In genomic region chr15:35545316-35545824, GRCh38 we compare ENCODE assay signal across 1 cellular context.
TF ChIP-seq lines count a peak whose summit lies in the region.

No MANE protein-coding gene starts in this region.

TF ChIP-seq in K562, 482 proteins besides CTCF, POLR2A, EP300 and RAD21 (continued from another document and continues in another):
- TF ChIP-seq SMARCC2 (IDR thresholded peaks at IDR 0.05; ENCODE audit: low read depth) (0 out of 2 replicates have a peak, but pooled peaks have one; percentile 47), SMARCE1 (IDR thresholded peaks at IDR 0.05) (peak; percentile 50; the same call in 1 of the 2 replicates), ZNF76 (CRISPR knock-in tag; IDR thresholded peaks at IDR 0.05; ENCODE audit: borderline replicate concordance) (no peak), ASH1L (IDR thresholded peaks at IDR 0.05; ENCODE audit: borderline replicate concordance, low read depth, partially characterized antibody) (no peak), PRDM10 (IDR thresholded peaks at IDR 0.05; ENCODE audit: partially characterized antibody) (peak; percentile 84), ARNT (IDR thresholded peaks at IDR 0.05) (0 out of 4 replicates have a peak, but pooled peaks of 1 of the 2 experiments have one; percentile 27), ARID1B (IDR thresholded peaks at IDR 0.05) (0 out of 2 replicates have a peak, but pooled peaks have one; percentile 26), E2F1 (CRISPR knock-in tag; IDR thresholded peaks at IDR 0.05) (0 out of 2 replicates have a peak, but pooled peaks have one; percentile 24), MYC (IDR thresholded peaks at IDR 0.05; ENCODE audit: low read depth, low read length) (no peak), MYC (CRISPR knock-in tag; IDR thresholded peaks at IDR 0.05; ENCODE audit: borderline replicate concordance, low read depth) (peak; percentile 57; the same call in 1 of the 2 replicates), HINFP (tag; conservative IDR thresholded peaks at IDR 0.05; ENCODE audit: low read depth) (0 out of 2 replicates have a peak, but pooled peaks have one; percentile 56), ZNF668 (CRISPR knock-in tag; IDR thresholded peaks at IDR 0.05) (no peak), ZFP36 (IDR thresholded peaks at IDR 0.05; ENCODE audit: low read depth, low read length, partially characterized antibody) (no peak), KDM5B (IDR thresholded peaks at IDR 0.05; ENCODE audit: insufficient replicate concordance, low read depth, low read length) (peak; percentile 30), ZNF830 (CRISPR knock-in tag; IDR thresholded peaks at IDR 0.05) (0 out of 2 replicates have a peak, but pooled peaks have one; percentile 3), TAF7 (tag; IDR thresholded peaks at IDR 0.05) (no peak), HNRNPH1 (optimal IDR thresholded peaks at IDR 0.05; ENCODE audit: low read depth, low read length) (no peak), ZNF57 (CRISPR knock-in tag; IDR thresholded peaks at IDR 0.05) (no peak), CC2D1A (IDR thresholded peaks at IDR 0.05) (peak; percentile 24; the same call in 1 of the 2 replicates), ZNF561 (CRISPR knock-in tag; conservative IDR thresholded peaks at IDR 0.05) (no peak), POLR2H (tag; IDR thresholded peaks at IDR 0.05; ENCODE audit: low read depth) (peak; percentile 79; the same call in 1 of the 2 replicates), GABPB1 (CRISPR knock-in tag; IDR thresholded peaks at IDR 0.05) (0 out of 2 replicates have a peak, but pooled peaks have one; percentile 4), CHD1 (IDR thresholded peaks at IDR 0.05; ENCODE audit: low read length) (no peak), BRCA1 (IDR thresholded peaks at IDR 0.05) (no peak), BRCA1 (CRISPR knock-in tag; IDR thresholded peaks at IDR 0.05) (no peak), THRAP3 (IDR thresholded peaks at IDR 0.05; ENCODE audit: borderline replicate concordance) (no peak), MAFF (IDR thresholded peaks at IDR 0.05; ENCODE audit: low read length) (no peak), JUND (IDR thresholded peaks at IDR 0.05; ENCODE audit: borderline replicate concordance, low read depth, low read length) (no peak), JUND (tag; IDR thresholded peaks at IDR 0.05; ENCODE audit: borderline replicate concordance, low read depth, low read length) (peak; percentile 45; the same call in 1 of the 3 replicates), SMAD1 (IDR thresholded peaks at IDR 0.05; ENCODE audit: low read depth, low read length, partially characterized antibody) (peak; percentile 56), LEF1 (IDR thresholded peaks at IDR 0.05) (0 out of 2 replicates have a peak, but pooled peaks have one; percentile 33), KDM4B (IDR thresholded peaks at IDR 0.05; ENCODE audit: borderline replicate concordance in 2 of 2, low read depth in 1 of 2) (no peak), NR2C1 (IDR thresholded peaks at IDR 0.05) (no peak), NR2C1 (tag; IDR thresholded peaks at IDR 0.05) (0 out of 2 replicates have a peak, but pooled peaks have one; percentile 27), TAF9B (IDR thresholded peaks at IDR 0.05; ENCODE audit: partially characterized antibody) (peak; percentile 7), BRD4 (IDR thresholded peaks at IDR 0.05) (0 out of 2 replicates have a peak, but pooled peaks have one; percentile 15), ZNF133 (CRISPR knock-in tag; IDR thresholded peaks at IDR 0.05) (0 out of 2 replicates have a peak, but pooled peaks have one; percentile 3), DACH1 (IDR thresholded peaks at IDR 0.05; ENCODE audit: partially characterized antibody) (peak; percentile 76), NONO (IDR thresholded peaks at IDR 0.05; ENCODE audit: low read depth in 2 of 2, low read length in 1 of 2) (no peak), CEBPB (tag; IDR thresholded peaks at IDR 0.05) (no peak), NFRKB (IDR thresholded peaks at IDR 0.05; ENCODE audit: low read depth) (peak; percentile 89), NKRF (IDR thresholded peaks at IDR 0.05; ENCODE audit: borderline replicate concordance) (0 out of 2 replicates have a peak, but pooled peaks have one; percentile 52), MTA1 (IDR thresholded peaks at IDR 0.05; ENCODE audit: borderline replicate concordance) (0 out of 2 replicates have a peak, but pooled peaks have one; percentile 5)
- TF ChIP-seq, protein P1, sequence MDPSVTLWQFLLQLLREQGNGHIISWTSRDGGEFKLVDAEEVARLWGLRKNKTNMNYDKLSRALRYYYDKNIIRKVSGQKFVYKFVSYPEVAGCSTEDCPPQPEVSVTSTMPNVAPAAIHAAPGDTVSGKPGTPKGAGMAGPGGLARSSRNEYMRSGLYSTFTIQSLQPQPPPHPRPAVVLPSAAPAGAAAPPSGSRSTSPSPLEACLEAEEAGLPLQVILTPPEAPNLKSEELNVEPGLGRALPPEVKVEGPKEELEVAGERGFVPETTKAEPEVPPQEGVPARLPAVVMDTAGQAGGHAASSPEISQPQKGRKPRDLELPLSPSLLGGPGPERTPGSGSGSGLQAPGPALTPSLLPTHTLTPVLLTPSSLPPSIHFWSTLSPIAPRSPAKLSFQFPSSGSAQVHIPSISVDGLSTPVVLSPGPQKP (CRISPR knock-in tag; IDR thresholded peaks at IDR 0.05), result no peak
- TF ChIP-seq, protein P2, sequence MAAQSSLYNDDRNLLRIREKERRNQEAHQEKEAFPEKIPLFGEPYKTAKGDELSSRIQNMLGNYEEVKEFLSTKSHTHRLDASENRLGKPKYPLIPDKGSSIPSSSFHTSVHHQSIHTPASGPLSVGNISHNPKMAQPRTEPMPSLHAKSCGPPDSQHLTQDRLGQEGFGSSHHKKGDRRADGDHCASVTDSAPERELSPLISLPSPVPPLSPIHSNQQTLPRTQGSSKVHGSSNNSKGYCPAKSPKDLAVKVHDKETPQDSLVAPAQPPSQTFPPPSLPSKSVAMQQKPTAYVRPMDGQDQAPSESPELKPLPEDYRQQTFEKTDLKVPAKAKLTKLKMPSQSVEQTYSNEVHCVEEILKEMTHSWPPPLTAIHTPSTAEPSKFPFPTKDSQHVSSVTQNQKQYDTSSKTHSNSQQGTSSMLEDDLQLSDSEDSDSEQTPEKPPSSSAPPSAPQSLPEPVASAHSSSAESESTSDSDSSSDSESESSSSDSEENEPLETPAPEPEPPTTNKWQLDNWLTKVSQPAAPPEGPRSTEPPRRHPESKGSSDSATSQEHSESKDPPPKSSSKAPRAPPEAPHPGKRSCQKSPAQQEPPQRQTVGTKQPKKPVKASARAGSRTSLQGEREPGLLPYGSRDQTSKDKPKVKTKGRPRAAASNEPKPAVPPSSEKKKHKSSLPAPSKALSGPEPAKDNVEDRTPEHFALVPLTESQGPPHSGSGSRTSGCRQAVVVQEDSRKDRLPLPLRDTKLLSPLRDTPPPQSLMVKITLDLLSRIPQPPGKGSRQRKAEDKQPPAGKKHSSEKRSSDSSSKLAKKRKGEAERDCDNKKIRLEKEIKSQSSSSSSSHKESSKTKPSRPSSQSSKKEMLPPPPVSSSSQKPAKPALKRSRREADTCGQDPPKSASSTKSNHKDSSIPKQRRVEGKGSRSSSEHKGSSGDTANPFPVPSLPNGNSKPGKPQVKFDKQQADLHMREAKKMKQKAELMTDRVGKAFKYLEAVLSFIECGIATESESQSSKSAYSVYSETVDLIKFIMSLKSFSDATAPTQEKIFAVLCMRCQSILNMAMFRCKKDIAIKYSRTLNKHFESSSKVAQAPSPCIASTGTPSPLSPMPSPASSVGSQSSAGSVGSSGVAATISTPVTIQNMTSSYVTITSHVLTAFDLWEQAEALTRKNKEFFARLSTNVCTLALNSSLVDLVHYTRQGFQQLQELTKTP (IDR thresholded peaks at IDR 0.05; ENCODE audit: low read depth in 1 of 2, partially characterized antibody in 2 of 2), result peak in 1 of 2 experiments; percentile 53
